Comparison of ENCODE assay signal across 35 cellular contexts in genomic region chr1:50163674-50164073, GRCh38. TPM values are rescaled to one million over a fixed set of nuclear protein-coding genes. Genes with fewer than 3 reads are reported as not detected.
"Had no signal": no experiment of that assay in that cellular context is flagged by ENCODE, and none has a peak within 500 bp of the region (broad histone marks: within the 10 kb centered on the region; RNA-seq: fewer than 3 reads in every experiment).

No MANE protein-coding gene starts in this region.

- H3K27ac Mint-ChIP-seq: activated CD4-positive, alpha-beta memory T cell treated with anti-CD3 and anti-CD28 coated beads, Interleukin-2, amount 10 ng/mL, durations not matched to agents 7 days and 5 days; activated CD4-positive, alpha-beta T cell treated with anti-CD3 and anti-CD28 coated beads, Interleukin-2, amount 10 ng/mL, durations not matched to agents 7 days and 5 days; activated naive CD4-positive, alpha-beta T cell treated with anti-CD3 and anti-CD28 coated beads, Interleukin-2, amount 10 ng/mL, durations not matched to agents 7 days and 5 days; activated naive CD4-positive, alpha-beta T cell treated with anti-CD3 and anti-CD28 coated beads, Interleukin-2, amount 50 U/mL, for 72 hours; activated naive CD8-positive, alpha-beta T cell treated with anti-CD3 and anti-CD28 coated beads, Interleukin-2, amount 10 ng/mL, durations not matched to agents 7 days and 5 days; activated T-cell treated with anti-CD3 and anti-CD28 coated beads, Interleukin-2, amount 50 U/mL, for 24 hours; activated T-cell treated with anti-CD3 and anti-CD28 coated beads, Interleukin-2, amount 50 U/mL, for 72 hours; brain; endodermal cell; T-helper 17 cell; T-helper 2 cell treated with Interferon-gamma antibody and Interleukin-4, amounts not matched to agents 5 μg/mL and 100 μg/mL, for 36 hours had no signal

- H3K4me1 Mint-ChIP-seq: activated CD4-positive, alpha-beta memory T cell treated with anti-CD3 and anti-CD28 coated beads, Interleukin-2, amount 10 ng/mL, durations not matched to agents 7 days and 5 days; activated CD4-positive, alpha-beta T cell treated with anti-CD3 and anti-CD28 coated beads, Interleukin-2, amount 10 ng/mL, durations not matched to agents 7 days and 5 days; activated naive CD4-positive, alpha-beta T cell treated with anti-CD3 and anti-CD28 coated beads, Interleukin-2, amount 10 ng/mL, durations not matched to agents 7 days and 5 days; activated naive CD8-positive, alpha-beta T cell treated with anti-CD3 and anti-CD28 coated beads, Interleukin-2, amount 10 ng/mL, durations not matched to agents 7 days and 5 days; T-helper 17 cell had no signal

- H3K27me3 Mint-ChIP-seq: activated CD4-positive, alpha-beta memory T cell treated with anti-CD3 and anti-CD28 coated beads, Interleukin-2, amount 10 ng/mL, durations not matched to agents 7 days and 5 days; activated CD4-positive, alpha-beta T cell treated with anti-CD3 and anti-CD28 coated beads, Interleukin-2, amount 10 ng/mL, durations not matched to agents 7 days and 5 days; activated naive CD4-positive, alpha-beta T cell treated with anti-CD3 and anti-CD28 coated beads, Interleukin-2, amount 10 ng/mL, durations not matched to agents 7 days and 5 days; activated naive CD8-positive, alpha-beta T cell treated with anti-CD3 and anti-CD28 coated beads, Interleukin-2, amount 10 ng/mL, durations not matched to agents 7 days and 5 days; activated T-cell treated with anti-CD3 and anti-CD28 coated beads, Interleukin-2, amount 50 U/mL, for 24 hours had no signal

- H3K9me3 ChIP-seq: ascending aorta, breast epithelium, colonic mucosa, esophagus muscularis mucosa, gastrocnemius medialis, heart left ventricle had no signal

- H3K4me3 ChIP-seq: ascending aorta, breast epithelium, cardiac muscle cell, colonic mucosa, esophagus muscularis mucosa, gastrocnemius medialis, heart left ventricle had no signal

- H3K9me3 Mint-ChIP-seq: activated CD4-positive, alpha-beta memory T cell treated with anti-CD3 and anti-CD28 coated beads, Interleukin-2, amount 10 ng/mL, durations not matched to agents 7 days and 5 days; activated CD4-positive, alpha-beta T cell treated with anti-CD3 and anti-CD28 coated beads, Interleukin-2, amount 10 ng/mL, durations not matched to agents 7 days and 5 days; activated naive CD4-positive, alpha-beta T cell treated with anti-CD3 and anti-CD28 coated beads, Interleukin-2, amount 10 ng/mL, durations not matched to agents 7 days and 5 days; activated naive CD8-positive, alpha-beta T cell treated with anti-CD3 and anti-CD28 coated beads, Interleukin-2, amount 10 ng/mL, durations not matched to agents 7 days and 5 days; activated T-cell treated with anti-CD3 and anti-CD28 coated beads, Interleukin-2, amount 50 U/mL, for 24 hours; activated T-cell treated with anti-CD3 and anti-CD28 coated beads, Interleukin-2, amount 50 U/mL, for 72 hours; brain; T-helper 2 cell treated with Interferon-gamma antibody and Interleukin-4, amounts not matched to agents 5 μg/mL and 100 μg/mL, for 36 hours had no signal

- ATAC-seq: activated naive CD4-positive, alpha-beta T cell treated with anti-CD3 and anti-CD28 coated beads, Interleukin-2, amount 50 U/mL, for 72 hours; activated T-cell treated with anti-CD3 and anti-CD28 coated beads, Interleukin-2, amount 50 U/mL, for 72 hours; foreskin keratinocyte; gastrocnemius medialis; heart left ventricle; T-helper 17 cell had no signal

- H3K4me3 Mint-ChIP-seq: activated CD4-positive, alpha-beta memory T cell treated with anti-CD3 and anti-CD28 coated beads, Interleukin-2, amount 10 ng/mL, durations not matched to agents 7 days and 5 days; activated CD4-positive, alpha-beta T cell treated with anti-CD3 and anti-CD28 coated beads, Interleukin-2, amount 10 ng/mL, durations not matched to agents 7 days and 5 days; activated naive CD4-positive, alpha-beta T cell treated with anti-CD3 and anti-CD28 coated beads, Interleukin-2, amount 10 ng/mL, durations not matched to agents 7 days and 5 days; activated naive CD8-positive, alpha-beta T cell treated with anti-CD3 and anti-CD28 coated beads, Interleukin-2, amount 10 ng/mL, durations not matched to agents 7 days and 5 days; activated T-cell treated with anti-CD3 and anti-CD28 coated beads, Interleukin-2, amount 50 U/mL, for 24 hours; activated T-cell treated with anti-CD3 and anti-CD28 coated beads, Interleukin-2, amount 50 U/mL, for 72 hours; brain; endodermal cell; T-helper 17 cell; T-helper 2 cell treated with Interferon-gamma antibody and Interleukin-4, amounts not matched to agents 5 μg/mL and 100 μg/mL, for 36 hours had no signal

- H3K27ac ChIP-seq: ascending aorta, breast epithelium, cardiac muscle cell, colonic mucosa, esophagus muscularis mucosa, foreskin keratinocyte, gastrocnemius medialis, heart left ventricle, WERI-Rb-1 had no signal

- H3K36me3 Mint-ChIP-seq: activated naive CD4-positive, alpha-beta T cell treated with anti-CD3 and anti-CD28 coated beads, Interleukin-2, amount 10 ng/mL, durations not matched to agents 7 days and 5 days; activated naive CD4-positive, alpha-beta T cell treated with anti-CD3 and anti-CD28 coated beads, Interleukin-2, amount 50 U/mL, for 72 hours; activated naive CD8-positive, alpha-beta T cell treated with anti-CD3 and anti-CD28 coated beads, Interleukin-2, amount 10 ng/mL, durations not matched to agents 7 days and 5 days had no signal

- H3K4me1 ChIP-seq: ascending aorta, breast epithelium, colonic mucosa, esophagus muscularis mucosa, foreskin keratinocyte, gastrocnemius medialis, heart left ventricle had no signal

- DNase-seq: activated CD4-positive, alpha-beta memory T cell treated with anti-CD3 and anti-CD28 coated beads, Interleukin-2, amount 10 ng/mL, durations not matched to agents 7 days and 5 days; activated CD4-positive, alpha-beta T cell treated with anti-CD3 and anti-CD28 coated beads for 1 hour; activated CD4-positive, alpha-beta T cell treated with anti-CD3 and anti-CD28 coated beads for 4 hours; activated CD4-positive, alpha-beta T cell treated with anti-CD3 and anti-CD28 coated beads, Interleukin-2, amount 10 ng/mL, durations not matched to agents 7 days and 5 days; activated CD4-positive, alpha-beta T cell treated with anti-CD3 and anti-CD28 coated beads, Interleukin-2, amount 50 U/mL, for 4 hours; activated CD4-positive, CD25-positive, alpha-beta regulatory T cell; activated CD8-positive, alpha-beta memory T cell treated with anti-CD3 and anti-CD28 coated beads, Interleukin-2, amount 50 U/mL, for 48 hours; activated gamma-delta T cell; activated naive CD4-positive, alpha-beta T cell; activated naive CD4-positive, alpha-beta T cell treated with anti-CD3 and anti-CD28 coated beads, Interleukin-2, amount 10 ng/mL, durations not matched to agents 7 days and 5 days; activated naive CD8-positive, alpha-beta T cell treated with anti-CD3 and anti-CD28 coated beads, Interleukin-2, amount 10 ng/mL, durations not matched to agents 7 days and 5 days; activated T-cell treated with anti-CD3 and anti-CD28 coated beads for 4 hours; activated T-cell treated with anti-CD3 and anti-CD28 coated beads, Interleukin-2, amount 50 U/mL, for 24 hours; activated T-cell treated with anti-CD3 and anti-CD28 coated beads, Interleukin-2, amount 50 U/mL, for 72 hours; central memory CD4-positive, alpha-beta T cell; cerebellar nuclear complex; colonic mucosa; effector CD8-positive, alpha-beta T cell; endodermal cell; foreskin keratinocyte; gastrocnemius medialis; glutamatergic neuron; heart left ventricle; T-helper 1 cell; T-helper 17 cell; T1000; WERI-Rb-1 had no signal

- H3K27me3 ChIP-seq: ascending aorta, breast epithelium, cardiac muscle cell, colonic mucosa, esophagus muscularis mucosa, foreskin keratinocyte, gastrocnemius medialis, heart left ventricle had no signal

- H3K36me3 ChIP-seq: ascending aorta, breast epithelium, cardiac muscle cell, colonic mucosa, esophagus muscularis mucosa, gastrocnemius medialis, heart left ventricle, WERI-Rb-1 had no signal

RNA-seq across cellular contexts. Expression of gene ELAVL4, which starts 55.0 kb away (rescaled TPM):
- total RNA-seq: activated CD4-positive, alpha-beta memory T cell treated with anti-CD3 and anti-CD28 coated beads, Interleukin-2, amount 10 ng/mL, durations not matched to agents 7 days and 5 days; activated CD4-positive, alpha-beta T cell treated with anti-CD3 and anti-CD28 coated beads, Interleukin-2, amount 10 ng/mL, durations not matched to agents 7 days and 5 days; activated naive CD4-positive, alpha-beta T cell treated with anti-CD3 and anti-CD28 coated beads, Interleukin-2, amount 50 U/mL, for 72 hours; activated naive CD8-positive, alpha-beta T cell treated with anti-CD3 and anti-CD28 coated beads, Interleukin-2, amount 10 ng/mL, durations not matched to agents 7 days and 5 days; activated T-cell treated with anti-CD3 and anti-CD28 coated beads, Interleukin-2, amount 50 U/mL, for 72 hours; ascending aorta; breast epithelium; cardiac muscle cell; dermis microvascular lymphatic vessel endothelial cell; foreskin keratinocyte; gastrocnemius medialis; T-helper 17 cell had no signal
- polyA plus RNA-seq: cardiac muscle cell, foreskin keratinocyte, heart left ventricle had no signal
